In genomic region chr18:75697493-75697892, GRCh38 we compare ENCODE assay signal across 25 cellular contexts.
"Had no signal": no experiment of that assay in that cellular context is flagged by ENCODE, and none has a peak within 500 bp of the region (broad histone marks: within the 10 kb centered on the region; RNA-seq: fewer than 3 reads in every experiment).

No MANE protein-coding gene starts in this region.

- H3K4me1 Mint-ChIP-seq: endodermal cell had no signal

- H3K4me1 ChIP-seq: colonic mucosa, esophagus muscularis mucosa, esophagus squamous epithelium, foreskin keratinocyte, gastrocnemius medialis, gastroesophageal sphincter, heart left ventricle, heart right ventricle had no signal

- H3K36me3 ChIP-seq: colonic mucosa, esophagus muscularis mucosa, esophagus squamous epithelium, gastrocnemius medialis, gastroesophageal sphincter, heart left ventricle, heart right ventricle had no signal

- H3K27ac ChIP-seq: colonic mucosa, coronary artery, dorsolateral prefrontal cortex, epithelial cell of prostate, esophagus muscularis mucosa, esophagus squamous epithelium, foreskin keratinocyte, gastrocnemius medialis, gastroesophageal sphincter, heart left ventricle, heart right ventricle had no signal

- DNase-seq: colonic mucosa; cortex of kidney; dermis blood vessel endothelial cell; dorsolateral prefrontal cortex; effector CD4-positive, alpha-beta T cell; effector CD8-positive, alpha-beta T cell; effector memory CD4-positive, alpha-beta T cell; effector memory CD8-positive, alpha-beta T cell; endodermal cell; erythroblast; esophagus squamous epithelium; foreskin fibroblast; foreskin keratinocyte; foreskin melanocyte; gastrocnemius medialis; glutamatergic neuron; head of caudate nucleus; heart left ventricle; heart right ventricle had no signal

- H3K27me3 Mint-ChIP-seq: dendritic cell treated with granulocyte-macrophage colony-stimulating factor and Interleukin-4, amounts not matched to agents 40 ng/mL and 50 ng/mL, for 4 days had no signal

- H3K27me3 ChIP-seq: colonic mucosa, esophagus muscularis mucosa, esophagus squamous epithelium, foreskin keratinocyte, gastrocnemius medialis, gastroesophageal sphincter, heart left ventricle, heart right ventricle had no signal

- ATAC-seq: effector memory CD8-positive, alpha-beta T cell; esophagus mucosa; foreskin keratinocyte; gastrocnemius medialis; gastroesophageal sphincter; heart left ventricle; heart right ventricle had no signal

- H3K4me3 Mint-ChIP-seq: dendritic cell treated with granulocyte-macrophage colony-stimulating factor and Interleukin-4, amounts not matched to agents 40 ng/mL and 50 ng/mL, for 4 days; effector memory CD8-positive, alpha-beta T cell; endodermal cell had no signal

- H3K27ac Mint-ChIP-seq: dendritic cell treated with granulocyte-macrophage colony-stimulating factor and Interleukin-4, amounts not matched to agents 40 ng/mL and 50 ng/mL, for 4 days; effector memory CD8-positive, alpha-beta T cell; endodermal cell had no signal

- H3K4me3 ChIP-seq: colonic mucosa, coronary artery, dorsolateral prefrontal cortex, esophagus muscularis mucosa, esophagus squamous epithelium, gastrocnemius medialis, gastroesophageal sphincter, heart left ventricle, heart right ventricle had no signal

- H3K9me3 ChIP-seq: colonic mucosa, esophagus muscularis mucosa, esophagus squamous epithelium, gastrocnemius medialis, gastroesophageal sphincter, heart left ventricle had no signal
